In the genomic region with DNA sequence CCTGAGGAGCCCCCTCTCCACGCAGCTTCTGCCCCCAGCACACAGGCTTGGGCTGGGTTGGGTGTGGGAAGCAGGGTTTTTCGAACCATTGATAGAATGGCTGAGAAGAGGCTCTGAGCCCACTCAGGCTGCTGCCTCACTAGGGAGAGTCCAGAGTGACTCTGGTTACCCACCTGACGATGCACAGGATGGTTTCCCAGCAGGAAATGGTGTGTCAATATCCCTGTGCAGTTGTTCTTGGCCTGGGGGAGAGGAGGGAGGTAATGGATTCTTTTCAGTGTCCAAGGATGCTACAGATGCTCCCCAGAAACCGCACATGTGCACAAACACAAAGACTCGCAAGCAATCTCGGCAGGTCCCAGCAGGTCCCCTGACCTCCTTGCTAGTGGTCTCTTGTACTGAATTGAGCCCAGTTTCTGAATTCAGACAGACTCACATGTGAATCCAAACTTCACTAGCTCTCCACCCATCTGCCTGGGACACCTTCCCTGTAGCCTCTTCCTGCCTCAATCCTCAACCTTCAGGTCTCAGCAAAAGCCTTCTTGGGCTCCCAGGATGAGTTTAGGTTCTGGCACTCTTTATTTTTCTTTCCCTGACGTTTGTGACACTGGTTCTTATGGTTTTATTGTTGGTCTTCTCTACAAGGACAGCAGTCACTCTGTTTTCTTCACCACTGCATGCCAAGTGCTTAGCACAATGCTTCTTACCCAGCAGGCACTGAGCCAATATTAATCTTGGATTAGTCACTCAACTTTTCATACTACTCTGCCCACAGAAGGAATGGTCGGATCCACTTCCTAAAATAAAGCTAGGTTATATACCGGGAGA, we compare ENCODE assay signal across 1 cellular context.
TF ChIP-seq lines count a peak whose summit lies in the region.

No MANE protein-coding gene starts in this region.

TF ChIP-seq in H1, 55 proteins besides CTCF, POLR2A, EP300 and RAD21:
- TF ChIP-seq TBP (IDR thresholded peaks at IDR 0.05; ENCODE audit: low read depth, low read length), result no peak
- TF ChIP-seq SIRT6 (IDR thresholded peaks at IDR 0.05; ENCODE audit: low read length), result no peak
